ENCODE assay signal across 8 cellular contexts in genomic region chr7:5699951-5700384, GRCh38.
DNase-seq lines count a peak whose midpoint lies in the region; ATAC-seq lines count a peak whose summit lies in the region.

No MANE protein-coding gene starts in this region.

- peaks cover 80% of the 10 kb centered on the region for H3K4me1 Mint-ChIP-seq in activated CD4-positive, alpha-beta T cell treated with anti-CD3 and anti-CD28 coated beads, Interleukin-2, amount 10 ng/mL, durations not matched to agents 24 days and 14 days

- intact Hi-C loops in activated CD4-positive, alpha-beta T cell treated with anti-CD3 and anti-CD28 coated beads, Interleukin-2, amount 10 ng/mL, durations not matched to agents 24 days and 14 days (cut with micrococcal nuclease), result loop anchor here (1.0 to 10.0 kb wide), 4 partner anchors 11 to 1485 kb away; partner anchors contain the start of gene C1GALT1

- peaks cover 8% of the 10 kb centered on the region for H3K27me3 Mint-ChIP-seq in activated CD4-positive, alpha-beta T cell treated with anti-CD3 and anti-CD28 coated beads, Interleukin-2, amount 10 ng/mL, durations not matched to agents 24 days and 14 days

- peaks cover 46% of the 10 kb centered on the region for H3K36me3 Mint-ChIP-seq in activated CD4-positive, alpha-beta T cell treated with anti-CD3 and anti-CD28 coated beads, Interleukin-2, amount 10 ng/mL, durations not matched to agents 24 days and 14 days (ENCODE audit: low read depth)

- peak overlapping the region; percentile 81 for H3K27ac Mint-ChIP-seq in activated CD4-positive, alpha-beta T cell treated with anti-CD3 and anti-CD28 coated beads, Interleukin-2, amount 10 ng/mL, durations not matched to agents 24 days and 14 days

- H3K4me3 Mint-ChIP-seq in activated CD4-positive, alpha-beta T cell treated with anti-CD3 and anti-CD28 coated beads, Interleukin-2, amount 10 ng/mL, durations not matched to agents 24 days and 14 days, result peak overlapping the region; percentile 63

- no peaks in the 10 kb centered on the region for H3K9me3 Mint-ChIP-seq in activated CD4-positive, alpha-beta T cell treated with anti-CD3 and anti-CD28 coated beads, Interleukin-2, amount 10 ng/mL, durations not matched to agents 24 days and 14 days

- peak; percentile 44 for ATAC-seq in HG03064 (IDR thresholded peaks at IDR 0.05; ENCODE audit: low read depth, unreplicated experiment)

- DNase-seq in GM19238 (ENCODE audit: insufficient read length, low spot score) (peak; percentile 27), NCI-H1436 (lab: John Stamatoyannopoulos, UW) (no peak), foreskin melanocyte (no peak), H4 (ENCODE audit: low spot score) (no peak)
- DNase-seq in activated CD4-positive, alpha-beta T cell treated with anti-CD3 and anti-CD28 coated beads, Interleukin-2, amount 10 ng/mL, durations not matched to agents 24 days and 14 days, result peak; percentile 93
- DNase-seq in effector CD8-positive, alpha-beta T cell (lab: John Stamatoyannopoulos, UW), result peak; percentile 43
- DNase-seq in stimulated activated CD4-positive, alpha-beta T cell treated with anti-CD3 and anti-CD28 coated beads, Interleukin-12 subunit alpha, Interleukin-12 subunit beta, amount 100 ng/mL, for 24 hours (ENCODE audit: low read depth in 2 of 2), result peak; percentile 56 to 71

Comparison
In these comparisons a context has a peak if more than half of its experiments do, and no peak if none do; other contexts are left out.
1. DNase-seq: peak in GM19238 (single experiment), activated CD4-positive, alpha-beta T cell treated with anti-CD3 and anti-CD28 coated beads, Interleukin-2, amount 10 ng/mL, durations not matched to agents 24 days and 14 days (single experiment), effector CD8-positive, alpha-beta T cell (single experiment) and stimulated activated CD4-positive, alpha-beta T cell treated with anti-CD3 and anti-CD28 coated beads, Interleukin-12 subunit alpha, Interleukin-12 subunit beta, amount 100 ng/mL, for 24 hours (2 of 2); none in NCI-H1436 (single experiment), foreskin melanocyte (single experiment) and H4 (single experiment).